In genomic region chr15:69797615-69798014, GRCh38 we compare ENCODE assay signal across 26 cellular contexts.
"Had no signal": no experiment of that assay in that cellular context is flagged by ENCODE, and none has a peak within 500 bp of the region (broad histone marks: within the 10 kb centered on the region; RNA-seq: fewer than 3 reads in every experiment).

No MANE protein-coding gene starts in this region.

- H3K36me3 ChIP-seq: esophagus muscularis mucosa, gastroesophageal sphincter, heart left ventricle, tibial nerve, upper lobe of right lung, uterus had no signal

- H3K79me2 ChIP-seq: hepatocyte, parathyroid adenoma had no signal

- H3K27ac Mint-ChIP-seq: endodermal cell; memory B cell; natural killer cell; progenitor cell of endocrine pancreas; stimulated activated naive B cell treated with anti-CD40 and anti-IgM and Interleukin-4, amounts not matched to agents 10 μg/mL and 1 μg/mL and 100 μg/mL, for 72 hours had no signal

- H3K4me1 Mint-ChIP-seq: memory B cell, natural killer cell had no signal

- H3K4me1 ChIP-seq: parathyroid adenoma had no signal

- H3K4me2 ChIP-seq: hepatocyte, smooth muscle cell had no signal

- H3K27ac ChIP-seq: dorsolateral prefrontal cortex, esophagus muscularis mucosa, foreskin keratinocyte, gastroesophageal sphincter, hepatocyte, parathyroid adenoma, testis, upper lobe of right lung, uterus had no signal

- H3K4me3 Mint-ChIP-seq: endodermal cell; memory B cell; natural killer cell; stimulated activated naive B cell treated with anti-CD40 and anti-IgM and Interleukin-4, amounts not matched to agents 10 μg/mL and 1 μg/mL and 100 μg/mL, for 72 hours had no signal

- H3K9me3 Mint-ChIP-seq: endodermal cell; memory B cell; natural killer cell; stimulated activated naive B cell treated with anti-CD40 and anti-IgM and Interleukin-4, amounts not matched to agents 10 μg/mL and 1 μg/mL and 100 μg/mL, for 72 hours had no signal

- H3K9me3 ChIP-seq: esophagus muscularis mucosa, gastroesophageal sphincter, heart left ventricle, testis, tibial nerve, upper lobe of right lung, uterus had no signal

- DNase-seq: cerebellar nuclear complex; effector CD4-positive, alpha-beta T cell; foreskin keratinocyte; kidney; natural killer cell; stimulated activated CD4-positive, alpha-beta T cell treated with anti-CD3 and anti-CD28 coated beads, Interleukin-2, amount 100 ng/mL, for 24 hours; stimulated activated CD4-positive, alpha-beta T cell treated with anti-CD3 and anti-CD28 coated beads, Interleukin-4, amount 100 ng/mL, for 24 hours; stimulated activated naive B cell treated with anti-CD40 and anti-IgM and Interleukin-4, amounts not matched to agents 10 μg/mL and 1 μg/mL and 100 μg/mL, for 72 hours; testis; upper lobe of right lung; uterus had no signal

- H3K9ac ChIP-seq: parathyroid adenoma had no signal

- FAIRE-seq: endothelial cell of umbilical vein, kidney had no signal

- H2AFZ ChIP-seq: hepatocyte, parathyroid adenoma had no signal

- H3K36me3 Mint-ChIP-seq: memory B cell; natural killer cell; stimulated activated naive B cell treated with anti-CD40 and anti-IgM and Interleukin-4, amounts not matched to agents 10 μg/mL and 1 μg/mL and 100 μg/mL, for 72 hours had no signal

- H3K27me3 ChIP-seq: dorsolateral prefrontal cortex, esophagus muscularis mucosa, gastroesophageal sphincter, heart left ventricle, hepatocyte, testis, tibial nerve, upper lobe of right lung, uterus had no signal

- ATAC-seq: foreskin keratinocyte; gastroesophageal sphincter; left lobe of liver; natural killer cell; sciatic nerve; stimulated activated naive B cell treated with anti-CD40 and anti-IgM and Interleukin-4, amounts not matched to agents 10 μg/mL and 1 μg/mL and 100 μg/mL, for 72 hours; upper lobe of right lung had no signal

- H3K4me3 ChIP-seq: dorsolateral prefrontal cortex, esophagus muscularis mucosa, gastroesophageal sphincter, heart left ventricle, hepatocyte, lung, smooth muscle cell, testis, tibial nerve, upper lobe of right lung, uterus had no signal
